Comparison of ENCODE assay signal across 16 cellular contexts in genomic region chr3:187031934-187032333, GRCh38.
DNase-seq lines count a peak whose midpoint lies in the region; ATAC-seq and TF ChIP-seq lines count a peak whose summit lies in the region.
"Had no signal": no experiment of that assay in that cellular context is flagged by ENCODE, and none has a peak within 500 bp of the region (broad histone marks: within the 10 kb centered on the region; RNA-seq: fewer than 3 reads in every experiment).

No MANE protein-coding gene starts in this region.

- H3K27me3 ChIP-seq in dorsolateral prefrontal cortex: no peaks in the 10 kb centered on the region
- H3K27me3 ChIP-seq: foreskin keratinocyte had no signal

- TF ChIP-seq CTCF in dorsolateral prefrontal cortex (IDR thresholded peaks at IDR 0.05 in 54 of 56, conservative IDR thresholded peaks at IDR 0.05 in 2 of 56; ENCODE audit: low read depth in 1 of 56, partially characterized antibody in 56 of 56): no peak

- H3K27ac Mint-ChIP-seq in activated CD8-positive, alpha-beta memory T cell treated with anti-CD3 and anti-CD28 coated beads, Interleukin-2, amount 10 ng/mL, durations not matched to agents 7 days and 5 days: peak overlapping the region; percentile 52
- H3K27ac Mint-ChIP-seq in activated T-helper 17 cell treated with anti-CD3 and anti-CD28 coated beads, Interleukin-2, amount 50 U/mL, for 72 hours: peak overlapping the region; percentile 78
- peak overlapping the region; percentile 72 to 90 for H3K27ac Mint-ChIP-seq in natural killer cell treated with Interleukin-12 subunit alpha and Interleukin-12 subunit beta and Interleukin-15 and Interleukin-18, amount 100 ng/mL, for 72 hours
- H3K27ac Mint-ChIP-seq: H9 had no signal

- no peak overlapping the region for H3K4me3 ChIP-seq in dorsolateral prefrontal cortex
- H3K4me3 ChIP-seq: left ventricle myocardium inferior had no signal

- H3K27me3 Mint-ChIP-seq in activated CD8-positive, alpha-beta memory T cell treated with anti-CD3 and anti-CD28 coated beads, Interleukin-2, amount 10 ng/mL, durations not matched to agents 7 days and 5 days: no peaks in the 10 kb centered on the region
- no peaks in the 10 kb centered on the region for H3K27me3 Mint-ChIP-seq in activated T-helper 17 cell treated with anti-CD3 and anti-CD28 coated beads, Interleukin-2, amount 50 U/mL, for 72 hours
- H3K27me3 Mint-ChIP-seq in natural killer cell treated with Interleukin-12 subunit alpha and Interleukin-12 subunit beta and Interleukin-15 and Interleukin-18, amount 100 ng/mL, for 72 hours: no peaks in the 10 kb centered on the region

- H3K4me1 Mint-ChIP-seq in activated CD8-positive, alpha-beta memory T cell treated with anti-CD3 and anti-CD28 coated beads, Interleukin-2, amount 10 ng/mL, durations not matched to agents 7 days and 5 days: peaks cover 59% of the 10 kb centered on the region
- H3K4me1 Mint-ChIP-seq in activated T-helper 17 cell treated with anti-CD3 and anti-CD28 coated beads, Interleukin-2, amount 50 U/mL, for 72 hours: peaks cover 53% of the 10 kb centered on the region
- peaks cover 45 to 60% of the 10 kb centered on the region in 2 donors for H3K4me1 Mint-ChIP-seq in natural killer cell treated with Interleukin-12 subunit alpha and Interleukin-12 subunit beta and Interleukin-15 and Interleukin-18, amount 100 ng/mL, for 72 hours (ENCODE audit: low read depth in 2 of 2)

- no peak overlapping the region for H3K4me3 Mint-ChIP-seq in activated CD8-positive, alpha-beta memory T cell treated with anti-CD3 and anti-CD28 coated beads, Interleukin-2, amount 10 ng/mL, durations not matched to agents 7 days and 5 days
- peak overlapping the region; percentile 86 for H3K4me3 Mint-ChIP-seq in activated T-helper 17 cell treated with anti-CD3 and anti-CD28 coated beads, Interleukin-2, amount 50 U/mL, for 72 hours
- H3K4me3 Mint-ChIP-seq in natural killer cell treated with Interleukin-12 subunit alpha and Interleukin-12 subunit beta and Interleukin-15 and Interleukin-18, amount 100 ng/mL, for 72 hours: peak overlapping the region; percentile 64
- H3K4me3 Mint-ChIP-seq: H9 had no signal

- H3K27ac ChIP-seq in dorsolateral prefrontal cortex: peak overlapping the region in 7 of 59 donors; percentile 11 to 43 (median 27)
- H3K27ac ChIP-seq: foreskin keratinocyte, left ventricle myocardium inferior had no signal

- ATAC-seq in activated CD8-positive, alpha-beta memory T cell treated with anti-CD3 and anti-CD28 coated beads, Interleukin-2, amount 10 ng/mL, durations not matched to agents 7 days and 5 days: no peak
- ATAC-seq in HG03432 (IDR thresholded peaks at IDR 0.05; ENCODE audit: unreplicated experiment) (peak; percentile 22), GM18519 (IDR thresholded peaks at IDR 0.05; ENCODE audit: low FRiP score, unreplicated experiment) (no peak)
- no peak for ATAC-seq in activated T-helper 17 cell treated with anti-CD3 and anti-CD28 coated beads, Interleukin-2, amount 50 U/mL, for 72 hours (replicated peaks)
- ATAC-seq in natural killer cell treated with Interleukin-12 subunit alpha and Interleukin-12 subunit beta and Interleukin-15 and Interleukin-18, amount 100 ng/mL, for 72 hours: peak in 1 of 2 donors; percentile 50
- ATAC-seq: foreskin keratinocyte had no signal

- CTCF ChIA-PET in activated CD8-positive, alpha-beta memory T cell treated with anti-CD3 and anti-CD28 coated beads, Interleukin-2, amount 10 ng/mL, durations not matched to agents 7 days and 5 days (lab: Charles Lee): interaction anchor here (1.4 to 2.6 kb wide), 5 partner anchors 9 to 183 kb away, joined by 3 to 11 read pairs (median 5); no protein-coding TSS in a partner anchor

- intact Hi-C loops in dorsolateral prefrontal cortex (cut with DNase I): no loop called here

- DNase-seq in activated CD8-positive, alpha-beta memory T cell treated with anti-CD3 and anti-CD28 coated beads, Interleukin-2, amount 10 ng/mL, durations not matched to agents 7 days and 5 days: no peak
- no peak for DNase-seq in activated CD8-positive, alpha-beta memory T cell treated with anti-CD3 and anti-CD28 coated beads for 24 hours
- DNase-seq in natural killer cell treated with Interleukin-12 subunit alpha and Interleukin-12 subunit beta and Interleukin-15 and Interleukin-18, amount 100 ng/mL, for 72 hours (ENCODE audit: low spot score): no peak
- DNase-seq in dorsolateral prefrontal cortex (no peak), HuH-7.5 (ENCODE audit: low spot score) (no peak)
- DNase-seq: aorta; foreskin keratinocyte; H9; left ventricle myocardium inferior; NCI-H2227 treated with DMSO at 0.1 percent for 48 hours; RPMI8226; stimulated activated CD4-positive, alpha-beta T cell treated with anti-CD3 and anti-CD28 coated beads, Interleukin-12 subunit alpha, Interleukin-12 subunit beta, amount 100 ng/mL, for 4 hours; SW 1271 had no signal

- peaks cover 12% of the 10 kb centered on the region for H3K9me3 Mint-ChIP-seq in activated CD8-positive, alpha-beta memory T cell treated with anti-CD3 and anti-CD28 coated beads, Interleukin-2, amount 10 ng/mL, durations not matched to agents 7 days and 5 days (ENCODE audit: low read depth)
- H3K9me3 Mint-ChIP-seq in activated T-helper 17 cell treated with anti-CD3 and anti-CD28 coated beads, Interleukin-2, amount 50 U/mL, for 72 hours: peaks cover 12% of the 10 kb centered on the region
- H3K9me3 Mint-ChIP-seq in natural killer cell treated with Interleukin-12 subunit alpha and Interleukin-12 subunit beta and Interleukin-15 and Interleukin-18, amount 100 ng/mL, for 72 hours: peaks cover 3% of the 10 kb centered on the region

- H3K36me3 Mint-ChIP-seq in activated CD8-positive, alpha-beta memory T cell treated with anti-CD3 and anti-CD28 coated beads, Interleukin-2, amount 10 ng/mL, durations not matched to agents 7 days and 5 days: peaks cover 67% of the 10 kb centered on the region
- H3K36me3 Mint-ChIP-seq in activated T-helper 17 cell treated with anti-CD3 and anti-CD28 coated beads, Interleukin-2, amount 50 U/mL, for 72 hours (ENCODE audit: low read depth): peaks cover 78% of the 10 kb centered on the region
- peaks cover 42% of the 10 kb centered on the region for H3K36me3 Mint-ChIP-seq in natural killer cell treated with Interleukin-12 subunit alpha and Interleukin-12 subunit beta and Interleukin-15 and Interleukin-18, amount 100 ng/mL, for 72 hours
